Comparison of ENCODE assay signal across 9 cellular contexts in genomic region chr3:197541756-197542539, GRCh38. TPM values are rescaled to one million over a fixed set of nuclear protein-coding genes. Genes with fewer than 3 reads are reported as not detected.
A peak's percentile ranks its signal among the peaks of the same experiment; 100 is the strongest.
DNase-seq lines count a peak whose midpoint lies in the region; ATAC-seq and TF ChIP-seq lines count a peak whose summit lies in the region.
"Had no signal": no experiment of that assay in that cellular context is flagged by ENCODE, and none has a peak within 500 bp of the region (broad histone marks: within the 10 kb centered on the region; RNA-seq: fewer than 3 reads in every experiment).

No MANE protein-coding gene starts in this region.

- no peak overlapping the region for H3K4me3 Mint-ChIP-seq in activated naive CD4-positive, alpha-beta T cell treated with anti-CD3 and anti-CD28 coated beads, Interleukin-2, amount 10 ng/mL, durations not matched to agents 7 days and 5 days
- H3K4me3 Mint-ChIP-seq in activated naive CD4-positive, alpha-beta T cell treated with anti-CD3 and anti-CD28 coated beads for 36 hours, result no peak overlapping the region
- no peak overlapping the region for H3K4me3 Mint-ChIP-seq in dendritic cell treated with granulocyte-macrophage colony-stimulating factor and Interleukin-4, amounts not matched to agents 40 ng/mL and 50 ng/mL, for 4 days
- H3K4me3 Mint-ChIP-seq: activated naive CD8-positive, alpha-beta T cell had no signal

- intact Hi-C loops in activated naive CD4-positive, alpha-beta T cell treated with anti-CD3 and anti-CD28 coated beads for 36 hours (cut with micrococcal nuclease), result no loop called here
- intact Hi-C loops in dendritic cell treated with granulocyte-macrophage colony-stimulating factor and Interleukin-4, amounts not matched to agents 40 ng/mL and 50 ng/mL, for 4 days (cut with micrococcal nuclease), result no loop called here
- intact Hi-C loops in testis (cut with DNase I; ENCODE audit: low total_unique reads), result no loop called here

- H3K4me3 ChIP-seq in testis, result peak overlapping the region in 1 of 2 donors; percentile 34

- no peak for ATAC-seq in GM21526 (IDR thresholded peaks at IDR 0.05; ENCODE audit: low FRiP score, unreplicated experiment)
- ATAC-seq in GM18502 (IDR thresholded peaks at IDR 0.05; ENCODE audit: poor library complexity, unreplicated experiment), result no peak
- ATAC-seq in HG02981 (IDR thresholded peaks at IDR 0.05; ENCODE audit: unreplicated experiment), result no peak

- H3K4me1 Mint-ChIP-seq in activated naive CD4-positive, alpha-beta T cell treated with anti-CD3 and anti-CD28 coated beads, Interleukin-2, amount 10 ng/mL, durations not matched to agents 7 days and 5 days, result peaks cover 4% of the 10 kb centered on the region
- peaks cover 2% of the 10 kb centered on the region for H3K4me1 Mint-ChIP-seq in activated naive CD4-positive, alpha-beta T cell treated with anti-CD3 and anti-CD28 coated beads for 36 hours (ENCODE audit: low read depth)
- H3K4me1 Mint-ChIP-seq in dendritic cell treated with granulocyte-macrophage colony-stimulating factor and Interleukin-4, amounts not matched to agents 40 ng/mL and 50 ng/mL, for 4 days (ENCODE audit: low read depth), result peaks cover 56% of the 10 kb centered on the region

- no peaks in the 10 kb centered on the region for H3K9me3 Mint-ChIP-seq in activated naive CD4-positive, alpha-beta T cell treated with anti-CD3 and anti-CD28 coated beads, Interleukin-2, amount 10 ng/mL, durations not matched to agents 7 days and 5 days
- H3K9me3 Mint-ChIP-seq in activated naive CD4-positive, alpha-beta T cell treated with anti-CD3 and anti-CD28 coated beads for 36 hours, result no peaks in the 10 kb centered on the region
- H3K9me3 Mint-ChIP-seq in dendritic cell treated with granulocyte-macrophage colony-stimulating factor and Interleukin-4, amounts not matched to agents 40 ng/mL and 50 ng/mL, for 4 days, result no peaks in the 10 kb centered on the region

- no peaks in the 10 kb centered on the region for H3K27me3 Mint-ChIP-seq in activated naive CD4-positive, alpha-beta T cell treated with anti-CD3 and anti-CD28 coated beads, Interleukin-2, amount 10 ng/mL, durations not matched to agents 7 days and 5 days
- H3K27me3 Mint-ChIP-seq in activated naive CD4-positive, alpha-beta T cell treated with anti-CD3 and anti-CD28 coated beads for 36 hours (ENCODE audit: low read depth), result no peaks in the 10 kb centered on the region
- H3K27me3 Mint-ChIP-seq in dendritic cell treated with granulocyte-macrophage colony-stimulating factor and Interleukin-4, amounts not matched to agents 40 ng/mL and 50 ng/mL, for 4 days, result no peaks in the 10 kb centered on the region
- H3K27me3 Mint-ChIP-seq: activated naive CD8-positive, alpha-beta T cell had no signal

- no peak for TF ChIP-seq POLR2A in testis (IDR thresholded peaks at IDR 0.05)

- no peak overlapping the region for H3K27ac ChIP-seq in testis

- peak overlapping the region; percentile 37 for H3K27ac Mint-ChIP-seq in activated naive CD4-positive, alpha-beta T cell treated with anti-CD3 and anti-CD28 coated beads, Interleukin-2, amount 10 ng/mL, durations not matched to agents 7 days and 5 days
- H3K27ac Mint-ChIP-seq in activated naive CD4-positive, alpha-beta T cell treated with anti-CD3 and anti-CD28 coated beads for 36 hours, result no peak overlapping the region
- H3K27ac Mint-ChIP-seq in dendritic cell treated with granulocyte-macrophage colony-stimulating factor and Interleukin-4, amounts not matched to agents 40 ng/mL and 50 ng/mL, for 4 days, result peak overlapping the region; percentile 88
- H3K27ac Mint-ChIP-seq: activated naive CD8-positive, alpha-beta T cell had no signal

- no peaks in the 10 kb centered on the region for H3K4me1 ChIP-seq in testis

- CTCF ChIA-PET in activated naive CD4-positive, alpha-beta T cell treated with anti-CD3 and anti-CD28 coated beads, Interleukin-2, amount 10 ng/mL, durations not matched to agents 7 days and 5 days (lab: Charles Lee), result no interaction called here
- CTCF ChIA-PET in activated naive CD4-positive, alpha-beta T cell treated with anti-CD3 and anti-CD28 coated beads for 36 hours (lab: Charles Lee), result interaction anchor here (0.6 kb wide), 2 partner anchors 348 to 1497 kb away, joined by 3 read pairs; no protein-coding TSS in a partner anchor

- no peak for DNase-seq in activated naive CD4-positive, alpha-beta T cell treated with anti-CD3 and anti-CD28 coated beads, Interleukin-2, amount 10 ng/mL, durations not matched to agents 7 days and 5 days
- DNase-seq in activated naive CD4-positive, alpha-beta T cell treated with anti-CD3 and anti-CD28 coated beads for 36 hours, result no peak
- DNase-seq in iPS-NIHi7 (ENCODE audit: extremely low spot score) (peak; percentile 81), testis (peak; percentile 88)

- H3K27me3 ChIP-seq in testis, result no peaks in the 10 kb centered on the region

- H3K9me3 ChIP-seq in testis, result no peaks in the 10 kb centered on the region

- H3K36me3 Mint-ChIP-seq in activated naive CD4-positive, alpha-beta T cell treated with anti-CD3 and anti-CD28 coated beads, Interleukin-2, amount 10 ng/mL, durations not matched to agents 7 days and 5 days, result peaks cover 68% of the 10 kb centered on the region
- H3K36me3 Mint-ChIP-seq in activated naive CD4-positive, alpha-beta T cell treated with anti-CD3 and anti-CD28 coated beads for 36 hours (ENCODE audit: low read depth), result peaks cover 28% of the 10 kb centered on the region
- peaks cover 26% of the 10 kb centered on the region for H3K36me3 Mint-ChIP-seq in dendritic cell treated with granulocyte-macrophage colony-stimulating factor and Interleukin-4, amounts not matched to agents 40 ng/mL and 50 ng/mL, for 4 days (ENCODE audit: low read depth)

- TF ChIP-seq CTCF in testis (IDR thresholded peaks at IDR 0.05), result no peak

- 34 to 36% methylated on average over 8 to 13 of the region's 13 CpGs for WGBS in testis, 2 donors

- H3K36me3 ChIP-seq in testis (ENCODE audit: low read depth, missing control alignments), result no peaks in the 10 kb centered on the region

RNA-seq across cellular contexts. Expression of gene BDH1, which starts 13.8 kb away (rescaled TPM):
- total RNA-seq in activated naive CD4-positive, alpha-beta T cell treated with anti-CD3 and anti-CD28 coated beads for 36 hours, result 10 to 100 TPM; 70.7 to 71.2 TPM
- total RNA-seq in testis, result 10 to 100 TPM; 12.8 to 22.4 TPM
- 14.4 TPM for polyA plus RNA-seq in testis (ENCODE audit: insufficient read depth, low read depth, low replicate concordance)

Comparison
In these comparisons a context has a peak if more than half of its experiments do, and no peak if none do; other contexts are left out.
1. DNase-seq: peak in iPS-NIHi7 (single experiment) and testis (single experiment); none in activated naive CD4-positive, alpha-beta T cell treated with anti-CD3 and anti-CD28 coated beads, Interleukin-2, amount 10 ng/mL, durations not matched to agents 7 days and 5 days (single experiment) and activated naive CD4-positive, alpha-beta T cell treated with anti-CD3 and anti-CD28 coated beads for 36 hours (single experiment).